Comparison of ENCODE assay signal across 1 cellular context in genomic region chr19:35129724-35130274, GRCh38.
TF ChIP-seq lines count a peak whose summit lies in the region.
"Not testable (repeated sequence)": the region's sequence is repeated elsewhere in the genome, so short reads cannot be mapped to it uniquely, and the experiment has no call there.

No MANE protein-coding gene starts in this region.

TF ChIP-seq in HepG2, 621 proteins besides CTCF, POLR2A, EP300 and RAD21 (continues in another document):
- TF ChIP-seq SOX6 (IDR thresholded peaks at IDR 0.05); GABPA (IDR thresholded peaks at IDR 0.05; ENCODE audit: low read depth, low read length); ZBTB40 (IDR thresholded peaks at IDR 0.05): not testable (repeated sequence)
- TF ChIP-seq SOX6 (CRISPR knock-in tag; IDR thresholded peaks at IDR 0.05) = peak; percentile 51
- peak; percentile 66 for TF ChIP-seq TFDP2 (CRISPR knock-in tag; IDR thresholded peaks at IDR 0.05)
- peak; percentile 74 for TF ChIP-seq ETV5 (CRISPR knock-in tag; IDR thresholded peaks at IDR 0.05; ENCODE audit: borderline replicate concordance)
- peak; percentile 49; the same call in 1 of the 2 replicates for TF ChIP-seq RBFOX2 (IDR thresholded peaks at IDR 0.05; ENCODE audit: low read depth, low read length)
- TF ChIP-seq ZBTB39 (CRISPR knock-in tag; IDR thresholded peaks at IDR 0.05) = peak; percentile 87; the same call in 1 of the 2 replicates
- peak; percentile 51; the same call in 1 of the 2 replicates for TF ChIP-seq MAX (IDR thresholded peaks at IDR 0.05)
- TF ChIP-seq RXRB (CRISPR knock-in tag; IDR thresholded peaks at IDR 0.05; ENCODE audit: borderline replicate concordance) = peak; percentile 61; the same call in 1 of the 2 replicates
- TF ChIP-seq GABPA (CRISPR knock-in tag; IDR thresholded peaks at IDR 0.05; ENCODE audit: low read depth) = 0 out of 2 replicates have a peak, but pooled peaks have one; percentile 46
- peak; percentile 40; the same call in 1 of the 2 replicates for TF ChIP-seq GFI1 (CRISPR knock-in tag; IDR thresholded peaks at IDR 0.05; ENCODE audit: borderline replicate concordance)
- TF ChIP-seq PAXIP1 (CRISPR knock-in tag; conservative IDR thresholded peaks at IDR 0.05) = peak; percentile 94
- TF ChIP-seq SAP130 (CRISPR knock-in tag; IDR thresholded peaks at IDR 0.05; ENCODE audit: low read depth) = peak; percentile 75
- TF ChIP-seq ARID5B (CRISPR knock-in tag; IDR thresholded peaks at IDR 0.05) = peak; percentile 77
- peak; percentile 96 for TF ChIP-seq ZKSCAN5 (CRISPR knock-in tag; IDR thresholded peaks at IDR 0.05)
- TF ChIP-seq HINFP (CRISPR knock-in tag; IDR thresholded peaks at IDR 0.05; ENCODE audit: low read depth) = 0 out of 2 replicates have a peak, but pooled peaks have one; percentile 33
- TF ChIP-seq ZNF724P (CRISPR knock-in tag; IDR thresholded peaks at IDR 0.05; ENCODE audit: borderline replicate concordance) = 0 out of 2 replicates have a peak, but pooled peaks have one; percentile 32
- peak; percentile 67; the same call in 1 of the 2 replicates for TF ChIP-seq ARNT2 (CRISPR knock-in tag; IDR thresholded peaks at IDR 0.05; ENCODE audit: low read depth)
- TF ChIP-seq HOMEZ (CRISPR knock-in tag; IDR thresholded peaks at IDR 0.05; ENCODE audit: low read depth) = peak; percentile 44
- peak; percentile 58; the same call in 1 of the 2 replicates for TF ChIP-seq GMEB1 (CRISPR knock-in tag; IDR thresholded peaks at IDR 0.05; ENCODE audit: borderline replicate concordance)
- peak; percentile 47; the same call in 1 of the 2 replicates for TF ChIP-seq ZBTB40 (CRISPR knock-in tag; IDR thresholded peaks at IDR 0.05)
- TF ChIP-seq ZBTB38 (CRISPR knock-in tag; IDR thresholded peaks at IDR 0.05) = peak; percentile 67; the same call in 1 of the 2 replicates
- TF ChIP-seq KAT8 (CRISPR knock-in tag; IDR thresholded peaks at IDR 0.05) = peak; percentile 46; the same call in 1 of the 2 replicates
- TF ChIP-seq ZNF317 (CRISPR knock-in tag; IDR thresholded peaks at IDR 0.05) = 0 out of 2 replicates have a peak, but pooled peaks have one; percentile 25
